Comparison of ENCODE assay signal across 34 cellular contexts in genomic region chr11:9607511-9607899, GRCh38. TPM values are rescaled to one million over a fixed set of nuclear protein-coding genes. Genes with fewer than 3 reads are reported as not detected.
A peak's percentile ranks its signal among the peaks of the same experiment; 100 is the strongest.
DNase-seq lines count a peak whose midpoint lies in the region; ATAC-seq, FAIRE-seq and TF ChIP-seq lines count a peak whose summit lies in the region.
"Had no signal": no experiment of that assay in that cellular context is flagged by ENCODE, and none has a peak within 500 bp of the region (broad histone marks: within the 10 kb centered on the region; RNA-seq: fewer than 3 reads in every experiment).

No MANE protein-coding gene starts in this region.

- no peak overlapping the region for H3K23ac ChIP-seq in mesenchymal stem cell (ENCODE audit: low read length in 2 of 2)

- no peak for FAIRE-seq in A549 (lab: Jason Lieb, UNC)
- FAIRE-seq: frontal cortex, GM19239 had no signal

- peaks cover 26% of the 10 kb centered on the region for H3K4me1 ChIP-seq in A549
- H3K4me1 ChIP-seq in HUES64 (ENCODE audit: insufficient read depth, low read length), result peaks cover 13% of the 10 kb centered on the region
- H3K4me1 ChIP-seq in mesenchymal stem cell (ENCODE audit: control insufficient read depth, insufficient read depth, low read depth, low read length), result peaks cover 2% of the 10 kb centered on the region

- 62% methylated on average over 3 of the region's 3 CpGs for WGBS in A549 (ENCODE audit: missing lambda C conversion rate)
- WGBS in HUES64, result 49% methylated on average over 2 of the region's 3 CpGs
- WGBS in mesenchymal stem cell, result 81% methylated on average over 3 of the region's 3 CpGs

- TF ChIP-seq RAD21 in A549 (conservative IDR thresholded peaks at IDR 0.05 in 1 of 2, IDR thresholded peaks at IDR 0.05 in 1 of 2), result no peak

- H3K4ac ChIP-seq in mesenchymal stem cell (ENCODE audit: low read depth in 1 of 2, low read length in 2 of 2), result no peak overlapping the region

- H3K18ac ChIP-seq in mesenchymal stem cell (ENCODE audit: low read depth in 1 of 2, low read length in 2 of 2), result no peak overlapping the region

- H4K91ac ChIP-seq in mesenchymal stem cell (ENCODE audit: low read length), result no peak overlapping the region

- CTCF ChIA-PET in A549 (lab: Yijun Ruan, JAX), result interaction anchor here (0.7 to 2.3 kb wide), 10 partner anchors 10 to 760 kb away, joined by 3 to 12 read pairs (median 4); partner anchors contain the start of gene WEE1

- H3K9ac ChIP-seq in HUES64 (ENCODE audit: low read depth, low read length) (no peak overlapping the region), mesenchymal stem cell (ENCODE audit: low read length) (no peak overlapping the region)

- H3K36me3 ChIP-seq in HUES64 (ENCODE audit: insufficient read depth, low read length), result no peaks in the 10 kb centered on the region
- H3K36me3 ChIP-seq in mesenchymal stem cell (ENCODE audit: control insufficient read depth in 1 of 2, insufficient read depth in 2 of 2, low read depth in 1 of 2, low read length in 2 of 2), result no peaks in the 10 kb centered on the region
- H3K36me3 ChIP-seq: brain microvascular endothelial cell, ovary, SJSA1 had no signal

- H2BK120ac ChIP-seq in mesenchymal stem cell (ENCODE audit: low read depth, low read length), result no peak overlapping the region

- DNase-seq in A549 (ENCODE audit: low read depth in 1 of 2, low spot score in 1 of 2), result no peak
- DNase-seq in cerebellar cortex (ENCODE audit: low spot score), result peak; percentile 38
- no peak for DNase-seq in mesenchymal stem cell
- no peak for DNase-seq in ACHN
- no peak for DNase-seq in activated CD8-positive, alpha-beta memory T cell treated with anti-CD3 and anti-CD28 coated beads, Interleukin-2, amount 50 U/mL, for 48 hours
- no peak for DNase-seq in KG1 (lab: John Stamatoyannopoulos, UW)
- DNase-seq: 8988T; activated CD4-positive, alpha-beta T cell treated with anti-CD3 and anti-CD28 coated beads for 36 hours; activated CD8-positive, alpha-beta T cell treated with anti-CD3 and anti-CD28 coated beads for 36 hours; amygdala; brain microvascular endothelial cell; DMS79; dorsolateral prefrontal cortex; immature natural killer cell; KBM-7; left colon; mammary epithelial cell; MM.1S; NCI-H1105 treated with DMSO at 0.1 percent for 48 hours; NCI-H187 treated with DMSO at 0.1 percent for 48 hours; NCI-H2171 treated with DMSO at 0.1 percent for 48 hours; NCI-H510A; nephron progenitor cell; ovary; retina; stimulated activated naive CD8-positive, alpha-beta T cell treated with anti-CD3 and anti-CD28 coated beads, Interleukin-15, Interleukin-2, amounts not matched to agents 100 U/mL and 50 U/mL, for 24 hours; T-helper 17 cell had no signal

- peak overlapping the region in 1 of 2 experiments; percentile 75; a peak in 4 of 6 replicates for H3K27ac ChIP-seq in A549
- peak overlapping the region; percentile 26; the same call in 1 of the 2 replicates for H3K27ac ChIP-seq in HUES64 (ENCODE audit: low read depth, low read length)
- no peak overlapping the region for H3K27ac ChIP-seq in mesenchymal stem cell (ENCODE audit: low read length, poor library complexity, severe bottlenecking)
- H3K27ac ChIP-seq: brain microvascular endothelial cell, dorsolateral prefrontal cortex, ovary, RWPE1, SJSA1 had no signal

- POLR2A ChIA-PET in A549 (lab: Yijun Ruan, JAX), result interaction anchor here (1.0 kb wide), 1 partner anchor 141 kb away, joined by 3 read pairs; no protein-coding TSS in a partner anchor

- H3K4me3 ChIP-seq in A549, result no peak overlapping the region
- H3K4me3 ChIP-seq in HUES64 (ENCODE audit: low read length), result no peak overlapping the region
- no peak overlapping the region for H3K4me3 ChIP-seq in mesenchymal stem cell (ENCODE audit: insufficient read depth in 1 of 2, low read depth in 1 of 2, low read length in 2 of 2)
- H3K4me3 ChIP-seq: dorsolateral prefrontal cortex, ovary, SJSA1 had no signal

- no peak for TF ChIP-seq POLR2A in A549 (IDR thresholded peaks at IDR 0.05; ENCODE audit: low read length)

- H2BK12ac ChIP-seq in mesenchymal stem cell (ENCODE audit: low read length in 2 of 2), result no peak overlapping the region

- no peak overlapping the region for H2BK15ac ChIP-seq in mesenchymal stem cell (ENCODE audit: low read depth, poor library complexity, severe bottlenecking)

- ATAC-seq in A549 (peak in 1 of 2 experiments; percentile 64; a peak in 5 of 6 replicates), GM18858 (IDR thresholded peaks at IDR 0.05; ENCODE audit: unreplicated experiment) (no peak)
- ATAC-seq: activated CD4-positive, alpha-beta T cell treated with anti-CD3 and anti-CD28 coated beads for 36 hours; activated CD8-positive, alpha-beta T cell treated with anti-CD3 and anti-CD28 coated beads for 36 hours; activated naive CD4-positive, alpha-beta T cell treated with anti-CD3 and anti-CD28 coated beads, Interleukin-2, amount 50 U/mL, for 72 hours; stimulated activated naive CD8-positive, alpha-beta T cell treated with anti-CD3 and anti-CD28 coated beads, Interleukin-15, Interleukin-2, amounts not matched to agents 100 U/mL and 50 U/mL, for 24 hours; T-helper 17 cell had no signal

- H2AFZ ChIP-seq in mesenchymal stem cell (ENCODE audit: low read depth, low read length), result no peak overlapping the region

- no peak for TF ChIP-seq CTCF in A549 (IDR thresholded peaks at IDR 0.05)

- H3K4me2 ChIP-seq in A549 (peak overlapping the region; percentile 40), mesenchymal stem cell (ENCODE audit: low read length, poor library complexity, severe bottlenecking) (no peak overlapping the region)

- in situ Hi-C loops in ACHN (cut with HindIII; ENCODE audit: low pct_ligation_motif_present, low pct_unique_long_range_greater_than_20kb, low sequenced_read_pairs), result no loop called here

- peak overlapping the region; percentile 14 for H2BK5ac ChIP-seq in mesenchymal stem cell (ENCODE audit: low read depth, low read length, poor library complexity, severe bottlenecking)

- no peak overlapping the region for H3K14ac ChIP-seq in mesenchymal stem cell (ENCODE audit: low read length in 2 of 2)

- TF ChIP-seq EP300 in A549 (IDR thresholded peaks at IDR 0.05), result no peak

- H3K9me3 ChIP-seq in A549 (no peaks in the 10 kb centered on the region), HUES64 (ENCODE audit: insufficient read depth, low read depth, low read length) (no peaks in the 10 kb centered on the region), mesenchymal stem cell (ENCODE audit: control insufficient read depth, low read length) (no peaks in the 10 kb centered on the region)
- H3K9me3 ChIP-seq: ovary, SJSA1 had no signal

- no peaks in the 10 kb centered on the region for H3K27me3 ChIP-seq in HUES64 (ENCODE audit: insufficient read depth, low read length)
- H3K27me3 ChIP-seq in mesenchymal stem cell (ENCODE audit: control insufficient read depth in 1 of 2, insufficient read depth in 1 of 2, low read length in 2 of 2), result no peaks in the 10 kb centered on the region
- H3K27me3 ChIP-seq: brain microvascular endothelial cell, dorsolateral prefrontal cortex, ovary, SJSA1 had no signal

- H4K8ac ChIP-seq in mesenchymal stem cell (ENCODE audit: low read length), result no peak overlapping the region

- no peak overlapping the region for H2AK5ac ChIP-seq in mesenchymal stem cell (ENCODE audit: low read length, severe bottlenecking)

- no peaks in the 10 kb centered on the region for H3K79me1 ChIP-seq in mesenchymal stem cell (replicated peaks; ENCODE audit: low read length, poor library complexity, severe bottlenecking)

TF ChIP-seq in A549, 52 proteins besides CTCF, POLR2A, EP300 and RAD21:
- TF ChIP-seq ZSCAN20 (CRISPR knock-in tag; IDR thresholded peaks at IDR 0.05) (no peak), ZFP36 (IDR thresholded peaks at IDR 0.05; ENCODE audit: borderline replicate concordance, partially characterized antibody) (no peak), NR3C1 (IDR thresholded peaks at IDR 0.05) (no peak), CEBPB (IDR thresholded peaks at IDR 0.05) (no peak), MYC (IDR thresholded peaks at IDR 0.05; ENCODE audit: borderline replicate concordance, low read length) (no peak), FOSB (CRISPR knock-in tag; IDR thresholded peaks at IDR 0.05) (no peak), PBX3 (IDR thresholded peaks at IDR 0.05) (no peak)
- TF ChIP-seq, protein P1, sequence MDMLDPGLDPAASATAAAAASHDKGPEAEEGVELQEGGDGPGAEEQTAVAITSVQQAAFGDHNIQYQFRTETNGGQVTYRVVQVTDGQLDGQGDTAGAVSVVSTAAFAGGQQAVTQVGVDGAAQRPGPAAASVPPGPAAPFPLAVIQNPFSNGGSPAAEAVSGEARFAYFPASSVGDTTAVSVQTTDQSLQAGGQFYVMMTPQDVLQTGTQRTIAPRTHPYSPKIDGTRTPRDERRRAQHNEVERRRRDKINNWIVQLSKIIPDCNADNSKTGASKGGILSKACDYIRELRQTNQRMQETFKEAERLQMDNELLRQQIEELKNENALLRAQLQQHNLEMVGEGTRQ (IDR thresholded peaks at IDR 0.05), result no peak

RNA-seq across cellular contexts. Expression of gene WEE1, which starts 34.0 kb away (rescaled TPM):
- polyA plus RNA-seq in A549 (2011; rRNA removed) (32.8 and 41.3 TPM in 2 replicates), A549 (2017; fragmentation: RNase III; extraction: RNeasy Plus Mini Kit Qiagen cat#74134 plus additional on column Dnase treatment) (18.6 to 19.5 TPM (median 18.6 TPM) in 3 replicates)
- 13.2 and 15.5 TPM in 2 replicates for polyA plus RNA-seq in A549 (2012; cell fraction: cytosol; rRNA removed)
- polyA plus RNA-seq in A549 (2012; cell fraction: nucleus; rRNA removed), result 24.6 and 34.6 TPM in 2 replicates
- polyA minus RNA-seq in A549 (2011; rRNA and poly(A)+ RNA removed), result 20.2 and 32.0 TPM in 2 replicates
- polyA plus RNA-seq in HUES64 (2013, experiment 1 of 2), result 63.0 TPM
- polyA plus RNA-seq in HUES64 (2013, experiment 2 of 2), result 64.2 TPM
- 7.5 TPM for polyA plus RNA-seq in mesenchymal stem cell (2013, experiment 1 of 2)
- polyA plus RNA-seq in mesenchymal stem cell (2013, experiment 2 of 2), result 7.5 TPM

RNA-seq across cellular contexts. Expression of gene SWAP70, which starts 56.4 kb away (rescaled TPM):
- 21.8 and 24.5 TPM in 2 replicates for polyA plus RNA-seq in A549 (2011; rRNA removed)
- 10.1 and 10.5 TPM in 2 replicates for polyA plus RNA-seq in A549 (2012; cell fraction: cytosol; rRNA removed)
- 4.0 and 7.3 TPM in 2 replicates for polyA plus RNA-seq in A549 (2012; cell fraction: nucleus; rRNA removed)
- 23.6 to 25.5 TPM (median 25.2 TPM) in 3 replicates for polyA plus RNA-seq in A549 (2017; fragmentation: RNase III; extraction: RNeasy Plus Mini Kit Qiagen cat#74134 plus additional on column Dnase treatment)
- polyA minus RNA-seq in A549 (2011; rRNA and poly(A)+ RNA removed), result 9.5 and 11.4 TPM in 2 replicates
- polyA plus RNA-seq in HUES64 (2013, experiment 1 of 2), result 22.5 TPM
- 25.7 TPM for polyA plus RNA-seq in HUES64 (2013, experiment 2 of 2)
- 22.1 TPM for polyA plus RNA-seq in mesenchymal stem cell (2013, experiment 1 of 2)
- polyA plus RNA-seq in mesenchymal stem cell (2013, experiment 2 of 2), result 22.7 TPM
